Comparison of ENCODE assay signal across 8 cellular contexts in the genomic region with DNA sequence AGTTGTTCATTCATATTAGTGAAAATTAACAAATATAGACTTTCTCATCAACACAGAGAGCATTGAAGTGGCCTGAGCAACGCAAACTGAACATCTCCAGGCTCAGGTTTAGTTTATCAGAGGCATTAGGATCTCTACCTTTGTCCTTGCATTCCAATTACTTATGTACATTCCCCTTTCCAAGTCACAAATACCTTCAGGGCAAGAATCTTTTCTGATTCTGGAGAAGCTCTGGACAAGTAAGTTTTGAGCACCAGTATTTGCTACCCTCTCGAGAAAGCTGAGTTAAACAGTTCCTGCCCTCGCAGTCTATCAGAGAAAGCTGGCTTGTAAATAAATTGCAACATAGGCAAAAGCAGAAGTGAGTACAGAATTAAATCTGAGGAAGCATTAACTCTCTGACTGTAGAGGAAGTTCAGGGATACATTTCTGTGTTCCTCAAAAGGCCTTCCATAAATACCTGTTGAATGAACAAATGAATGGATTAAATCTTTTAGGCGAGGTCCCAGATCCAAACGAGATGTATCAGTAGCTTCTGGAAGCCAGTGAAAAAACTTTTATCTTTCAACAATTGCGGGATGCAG.
DNase-seq lines count a peak whose midpoint lies in the region; ATAC-seq and TF ChIP-seq lines count a peak whose summit lies in the region.

No MANE protein-coding gene starts in this region.

- H3K4me3 ChIP-seq in GM12864 (ENCODE audit: low read depth, low read length) (peak overlapping the region; percentile 71), muscle layer of colon (ENCODE audit: low read depth in 1 of 2, low read length in 2 of 2) (peak overlapping the region; percentile 89 to 93)

- no peak for ATAC-seq in GM18870 (IDR thresholded peaks at IDR 0.05; ENCODE audit: unreplicated experiment)

- no peaks in the 10 kb centered on the region for H3K9me3 ChIP-seq in muscle layer of colon (ENCODE audit: low read length)

- peaks cover 30% of the 10 kb centered on the region for H3K4me1 ChIP-seq in muscle layer of colon (ENCODE audit: insufficient read depth, low read length)

- DNase-seq in GM12864 (ENCODE audit: low read depth) = no peak
- DNase-seq in NOMO-1 treated with dmso at 0.1 percent for 144 hours (lab: John Stamatoyannopoulos, UW; ENCODE audit: unreplicated experiment) = peak; percentile 68
- DNase-seq in NCI-H1417 treated with DMSO at 0.1 percent for 48 hours (lab: John Stamatoyannopoulos, UW) = no peak
- DNase-seq in stimulated activated CD4-positive, alpha-beta T cell treated with anti-CD3 and anti-CD28 coated beads, Interleukin-2, amount 100 ng/mL, for 48 hours = no peak
- DNase-seq in GM19240 (ENCODE audit: insufficient read length, low spot score) = no peak

- TF ChIP-seq CTCF in GM12864 (IDR thresholded peaks at IDR 0.05; ENCODE audit: low read depth, low read length, missing control alignments) = no peak

- H3K9ac ChIP-seq in muscle layer of colon (ENCODE audit: low read length) = peak overlapping the region; percentile 29

- H3K27me3 ChIP-seq in muscle layer of colon (ENCODE audit: control insufficient read depth in 1 of 2, insufficient read depth in 2 of 2, low read length in 2 of 2) = no peaks in the 10 kb centered on the region

- H3K27ac ChIP-seq in cingulate gyrus (ENCODE audit: low read depth, low read length) (peak overlapping the region; percentile 84), muscle layer of colon (ENCODE audit: low read depth, low read length) (peak overlapping the region; percentile 83)

- H3K36me3 ChIP-seq in muscle layer of colon (ENCODE audit: insufficient read depth, low read length) = no peaks in the 10 kb centered on the region
